In the genomic region with DNA sequence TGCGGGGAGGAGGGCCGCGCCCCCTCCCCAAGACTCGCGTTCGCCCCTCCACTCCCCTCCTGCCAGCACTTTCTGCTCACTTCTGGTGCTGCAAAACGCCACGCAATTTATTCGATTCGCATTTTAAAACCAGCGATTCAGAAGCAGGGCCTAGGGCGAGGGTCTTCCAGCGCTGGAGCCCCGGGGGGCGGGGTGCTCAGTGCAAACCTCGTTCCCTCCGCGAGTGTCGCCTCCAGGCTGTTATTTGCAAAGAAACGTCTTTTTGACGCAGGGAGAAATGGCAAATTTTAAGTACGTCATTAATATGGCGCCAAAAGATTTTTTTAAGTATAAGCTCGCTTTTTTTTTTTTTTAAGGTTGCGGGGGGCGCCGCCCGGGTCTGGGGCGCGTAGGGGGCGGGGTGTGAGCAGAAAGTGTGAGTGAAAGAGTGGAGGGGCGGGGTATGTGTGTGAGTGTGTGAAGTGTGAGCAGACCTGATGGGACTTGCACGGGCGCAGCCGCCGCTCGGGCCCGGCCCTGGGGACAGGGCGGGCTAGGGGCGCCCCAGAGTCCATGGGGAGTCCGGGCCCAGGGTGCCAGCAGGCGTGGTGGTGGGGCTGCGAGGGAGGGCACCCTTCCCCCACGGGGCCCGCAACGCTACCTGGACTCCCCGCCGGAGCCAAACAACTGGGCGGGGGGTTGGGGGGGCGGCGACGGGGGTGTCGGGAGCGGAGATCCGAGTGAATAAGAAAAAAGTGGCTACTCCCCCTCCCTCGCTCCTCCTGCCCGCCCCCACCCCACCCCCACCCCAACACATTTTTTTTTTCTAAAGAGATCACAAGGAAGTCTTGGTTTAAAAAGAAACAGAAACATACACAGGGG, we compare ENCODE assay signal across 8 cellular contexts. TPM values are rescaled to one million over a fixed set of nuclear protein-coding genes. Genes with fewer than 3 reads are reported as not detected.
DNase-seq lines count a peak whose midpoint lies in the region; ATAC-seq lines count a peak whose summit lies in the region.

A gene (plus strand): TSS at position 845 of the 861 bp plus-strand sequence. CDS start 10,188 bp downstream, outside the sequence.

- peaks cover 3% of the 10 kb centered on the region; the same call in 1 of the 2 replicates for H3K4me1 ChIP-seq in SJCRH30
- peaks cover 18% of the 10 kb centered on the region for H3K4me1 ChIP-seq in neuron (ENCODE audit: insufficient read depth, low read length)
- H3K4me1 ChIP-seq in subcutaneous abdominal adipose tissue (ENCODE audit: control insufficient read depth in 5 of 5, insufficient read depth in 5 of 5, low read length in 5 of 5) = peaks cover 5 to 39% (median 38%) of the 10 kb centered on the region in 5 donors

- ATAC-seq in GM19023 (IDR thresholded peaks at IDR 0.05; ENCODE audit: unreplicated experiment) = peak; percentile 41

- DNase-seq in AG20443 (ENCODE audit: low spot score) (peak; percentile 78), HPDE6-E6E7 (ENCODE audit: extremely low spot score) (peak; percentile 79), SJCRH30 (peak; percentile 15 to 31), foreskin melanocyte (peak; percentile 61)
- peak; percentile 53 to 92 (median 78) for DNase-seq in activated naive CD4-positive, alpha-beta T cell (lab: John Stamatoyannopoulos, UW)

- no peak within 1 kb of the TSS for H3K27ac ChIP-seq in SJCRH30
- H3K27ac ChIP-seq in subcutaneous abdominal adipose tissue (ENCODE audit: low read depth, low read length) = peak within 1 kb of the TSS; percentile 95

- H3K36me3 ChIP-seq in SJCRH30 = no peaks in the 10 kb centered on the region
- H3K36me3 ChIP-seq in neuron (ENCODE audit: insufficient read depth, low read length) = no peaks in the 10 kb centered on the region
- no peaks in the 10 kb centered on the region for H3K36me3 ChIP-seq in subcutaneous abdominal adipose tissue (ENCODE audit: control insufficient read depth in 5 of 5, insufficient read depth in 5 of 5, low read length in 5 of 5)

- peak within 1 kb of the TSS; percentile 63 to 94 (median 92) for H3K9ac ChIP-seq in subcutaneous abdominal adipose tissue (ENCODE audit: low read length in 5 of 5)

- H3K4me3 ChIP-seq in SJCRH30 (peak within 1 kb of the TSS; percentile 58), neuron (ENCODE audit: low read length) (peak within 1 kb of the TSS; percentile 62), subcutaneous abdominal adipose tissue (ENCODE audit: low read depth in 1 of 5, low read length in 5 of 5) (peak within 1 kb of the TSS; percentile 82 to 93 (median 90))

- H3K9me3 ChIP-seq in SJCRH30 (replicated peaks) (no peaks in the 10 kb centered on the region), neuron (ENCODE audit: low read length) (no peaks in the 10 kb centered on the region), subcutaneous abdominal adipose tissue (ENCODE audit: control insufficient read depth in 5 of 5, low read length in 5 of 5) (no peaks in the 10 kb centered on the region)

- H3K27me3 ChIP-seq in SJCRH30 (peaks cover 15% of the 10 kb centered on the region; the same call in 1 of the 2 replicates), neuron (ENCODE audit: insufficient read depth, low read length) (peaks cover 41% of the 10 kb centered on the region), subcutaneous abdominal adipose tissue (ENCODE audit: control insufficient read depth in 5 of 5, insufficient read depth in 4 of 5, low read length in 5 of 5) (no peaks in the 10 kb centered on the region)

- H2AFZ ChIP-seq in neuron (ENCODE audit: low read depth, low read length) = peak within 1 kb of the TSS; percentile 95

RNA-seq across cellular contexts. Expression of the gene that starts here (rescaled TPM):
- 0.71 and 1.6 TPM in 2 replicates for total RNA-seq in SJCRH30 (2014; rRNA removed; shearing (Covaris generic))

Comparison
In these comparisons a context has a peak if more than half of its experiments do, and no peak if none do; other contexts are left out.
1. DNase-seq: peak in every context shown above with its lines; median percentile 79 in HPDE6-E6E7; 78 in activated naive CD4-positive, alpha-beta T cell; 78 in AG20443; 61 in foreskin melanocyte; 23 in SJCRH30.